Comparison of ENCODE assay signal across 8 cellular contexts in the genomic region with DNA sequence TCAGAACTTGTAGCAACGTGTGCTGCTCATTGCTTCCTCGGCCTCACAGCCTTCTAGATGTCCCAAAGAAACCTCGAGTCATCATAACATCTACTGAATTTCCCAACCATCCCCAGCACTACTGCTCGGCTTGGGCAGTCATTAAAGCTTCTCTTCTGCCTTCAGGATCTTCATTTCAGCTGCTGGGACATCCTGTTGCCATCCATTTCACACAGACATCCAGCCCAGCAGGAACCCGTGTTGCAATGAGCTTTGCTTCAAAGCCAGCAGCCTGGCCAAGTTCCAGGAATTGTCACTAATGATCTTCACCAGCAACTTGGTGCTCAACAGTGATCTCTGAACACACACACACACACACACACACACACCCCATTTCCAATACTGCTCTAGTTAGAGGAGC. TPM values are rescaled to one million over a fixed set of nuclear protein-coding genes. Genes with fewer than 3 reads are reported as not detected.
DNase-seq lines count a peak whose midpoint lies in the region; ATAC-seq and TF ChIP-seq lines count a peak whose summit lies in the region.

No MANE protein-coding gene starts in this region.

- no peaks in the 10 kb centered on the region for H3K36me3 Mint-ChIP-seq in activated CD8-positive, alpha-beta T cell treated with anti-CD3 and anti-CD28 coated beads, Interleukin-2, amount 10 ng/mL, durations not matched to agents 7 days and 5 days (ENCODE audit: low read depth)

- intact Hi-C loops in vagina (cut with DNase I) = loop anchor here (5.0 kb wide), 1 partner anchor 377 kb away; no protein-coding TSS in a partner anchor

- no peak for TF ChIP-seq POLR2A in vagina (IDR thresholded peaks at IDR 0.05)

- H3K27me3 ChIP-seq in vagina = no peaks in the 10 kb centered on the region

- CTCF ChIA-PET in activated CD8-positive, alpha-beta T cell treated with anti-CD3 and anti-CD28 coated beads, Interleukin-2, amount 10 ng/mL, durations not matched to agents 7 days and 5 days (lab: Charles Lee) = no interaction called here

- TF ChIP-seq CTCF in choroid plexus epithelial cell (conservative IDR thresholded peaks at IDR 0.05; ENCODE audit: low read depth, low read length) (no peak), vagina (IDR thresholded peaks at IDR 0.05) (no peak), GM13976 (IDR thresholded peaks at IDR 0.05; ENCODE audit: borderline replicate concordance, control extremely low read depth, extremely low read depth, insufficient read depth, missing control alignments) (no peak)

- in situ Hi-C loops in GM13976 (cut with MboI; ENCODE audit: low sequenced_read_pairs, unreplicated experiment) = no loop called here

- no peaks in the 10 kb centered on the region for H3K9me3 ChIP-seq in vagina

- peak overlapping the region; percentile 44 for H3K27ac ChIP-seq in vagina

- H3K4me3 ChIP-seq in choroid plexus epithelial cell (ENCODE audit: low read depth, low read length) (no peak overlapping the region), vagina (no peak overlapping the region)

- no peaks in the 10 kb centered on the region for H3K27me3 Mint-ChIP-seq in activated CD8-positive, alpha-beta T cell treated with anti-CD3 and anti-CD28 coated beads, Interleukin-2, amount 10 ng/mL, durations not matched to agents 7 days and 5 days (ENCODE audit: low read depth)

- H3K4me1 ChIP-seq in vagina = peaks cover 69% of the 10 kb centered on the region

- POLR2A ChIA-PET in activated CD8-positive, alpha-beta T cell treated with anti-CD3 and anti-CD28 coated beads, Interleukin-2, amount 10 ng/mL, durations not matched to agents 7 days and 5 days (lab: Charles Lee) = interaction anchor here (0.6 kb wide), 1 partner anchor 522 kb away, joined by 3 read pairs; no protein-coding TSS in a partner anchor

- no peaks in the 10 kb centered on the region for H3K36me3 ChIP-seq in vagina

- DNase-seq in NCI-H748 (lab: John Stamatoyannopoulos, UW; ENCODE audit: unreplicated experiment) (peak; percentile 62), NCI-H748 treated with DMSO at 0.1 percent for 48 hours (lab: John Stamatoyannopoulos, UW) (no peak), choroid plexus epithelial cell (ENCODE audit: low read depth) (peak; percentile 92), lung microvascular endothelial cell (ENCODE audit: low read depth in 2 of 2) (peak; percentile 85 to 89), vagina (ENCODE audit: extremely low spot score in 2 of 2) (peak in 1 of 2 donors; percentile 92), activated gamma-delta T cell (lab: John Stamatoyannopoulos, UW) (no peak), GM13976 (ENCODE audit: low spot score) (no peak)
- no peak for DNase-seq in activated CD8-positive, alpha-beta T cell treated with anti-CD3 and anti-CD28 coated beads, Interleukin-2, amount 10 ng/mL, durations not matched to agents 7 days and 5 days

- H3K4me1 Mint-ChIP-seq in activated CD8-positive, alpha-beta T cell treated with anti-CD3 and anti-CD28 coated beads, Interleukin-2, amount 10 ng/mL, durations not matched to agents 7 days and 5 days (ENCODE audit: low read depth) = no peaks in the 10 kb centered on the region

- no peak for ATAC-seq in activated CD8-positive, alpha-beta T cell treated with anti-CD3 and anti-CD28 coated beads, Interleukin-2, amount 10 ng/mL, durations not matched to agents 7 days and 5 days

- no peak overlapping the region for H3K27ac Mint-ChIP-seq in activated CD8-positive, alpha-beta T cell treated with anti-CD3 and anti-CD28 coated beads, Interleukin-2, amount 10 ng/mL, durations not matched to agents 7 days and 5 days

- H3K4me3 Mint-ChIP-seq in activated CD8-positive, alpha-beta T cell treated with anti-CD3 and anti-CD28 coated beads, Interleukin-2, amount 10 ng/mL, durations not matched to agents 7 days and 5 days = no peak overlapping the region

- no peaks in the 10 kb centered on the region for H3K9me3 Mint-ChIP-seq in activated CD8-positive, alpha-beta T cell treated with anti-CD3 and anti-CD28 coated beads, Interleukin-2, amount 10 ng/mL, durations not matched to agents 7 days and 5 days (ENCODE audit: insufficient read depth)

RNA-seq across cellular contexts. Expression of a gene that starts 18.5 kb away (rescaled TPM):
- total RNA-seq in lung microvascular endothelial cell = 20.2 and 47.9 TPM in 2 replicates
- 68.0 TPM for total RNA-seq in vagina
- not detected for total RNA-seq in activated CD8-positive, alpha-beta T cell treated with anti-CD3 and anti-CD28 coated beads, Interleukin-2, amount 10 ng/mL, durations not matched to agents 7 days and 5 days

Comparison
In these comparisons a context has a peak if more than half of its experiments do, and no peak if none do; other contexts are left out.
1. DNase-seq: peak in NCI-H748 (single experiment), choroid plexus epithelial cell (single experiment) and lung microvascular endothelial cell (2 of 2); none in NCI-H748 treated with DMSO at 0.1 percent for 48 hours (single experiment), activated CD8-positive, alpha-beta T cell treated with anti-CD3 and anti-CD28 coated beads, Interleukin-2, amount 10 ng/mL, durations not matched to agents 7 days and 5 days (single experiment), activated gamma-delta T cell (single experiment) and GM13976 (single experiment).
2. RNA of a gene that starts 18.5 kb away (total RNA-seq): 68.0 TPM in vagina (single experiment) and 20.2 to 47.9 TPM in lung microvascular endothelial cell; not detected in activated CD8-positive, alpha-beta T cell treated with anti-CD3 and anti-CD28 coated beads, Interleukin-2, amount 10 ng/mL, durations not matched to agents 7 days and 5 days; every median in the first group is over 10 times any median in the second.